ENCODE assay signal across 22 cellular contexts in the genomic region with DNA sequence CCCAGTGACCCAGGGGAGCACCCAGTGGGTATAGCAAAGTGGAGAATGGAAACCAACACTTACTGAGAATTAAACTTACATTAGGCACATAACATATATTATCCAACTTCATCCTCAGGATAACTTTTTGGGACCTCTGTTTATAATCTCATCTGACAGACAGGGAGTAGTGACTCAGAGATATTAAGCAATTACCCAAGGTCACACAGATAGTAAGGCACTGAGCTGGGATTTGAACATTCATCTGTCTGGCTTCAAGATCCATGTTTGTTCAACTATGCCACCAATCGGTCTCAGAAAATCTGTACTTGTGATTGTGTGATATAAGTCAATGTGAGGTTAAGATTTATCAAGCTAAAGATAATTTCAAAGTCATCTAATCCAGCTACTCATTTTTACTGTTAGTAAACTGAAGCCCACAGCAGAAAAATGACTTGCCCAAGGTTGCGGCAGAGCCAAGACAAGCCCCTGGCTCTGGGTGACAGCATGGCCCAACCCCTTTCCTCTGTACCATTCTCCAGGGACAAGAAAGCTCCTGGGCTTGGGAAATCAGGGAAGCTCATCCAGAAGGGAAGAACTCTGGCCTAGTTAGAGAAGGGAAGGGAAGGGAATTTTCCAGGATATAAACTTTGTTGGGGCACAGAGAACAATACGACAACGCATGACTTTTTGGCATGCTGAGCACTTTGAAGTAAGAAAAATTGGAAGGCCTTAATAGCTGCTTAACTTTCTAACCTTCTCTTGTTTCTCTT.
DNase-seq lines count a peak whose midpoint lies in the region; ATAC-seq and TF ChIP-seq lines count a peak whose summit lies in the region.
"Had no signal": no experiment of that assay in that cellular context is flagged by ENCODE, and none has a peak within 500 bp of the region (broad histone marks: within the 10 kb centered on the region; RNA-seq: fewer than 3 reads in every experiment).

No MANE protein-coding gene starts in this region.

- peak overlapping the region in 1 of 5 donors; percentile 25 for H3K9ac ChIP-seq in subcutaneous abdominal adipose tissue (ENCODE audit: low read length in 5 of 5)

- TF ChIP-seq CTCF in right atrium auricular region (IDR thresholded peaks at IDR 0.05) (no peak), epithelial cell of esophagus (IDR thresholded peaks at IDR 0.05; ENCODE audit: insufficient read depth, low read depth, low read length, missing control alignments) (no peak), mucosa of descending colon (IDR thresholded peaks at IDR 0.05) (no peak)

- ATAC-seq in Right ventricle myocardium inferior (peak; percentile 76), mucosa of descending colon (no peak)
- ATAC-seq: activated CD8-positive, alpha-beta T cell treated with anti-CD3 and anti-CD28 coated beads for 36 hours; GM12878; HCT116 had no signal

- H3K27me3 ChIP-seq in right atrium auricular region (no peaks in the 10 kb centered on the region), subcutaneous abdominal adipose tissue (ENCODE audit: control insufficient read depth in 5 of 5, insufficient read depth in 4 of 5, low read length in 5 of 5) (no peaks in the 10 kb centered on the region)
- H3K27me3 ChIP-seq: MG63, suprapubic skin had no signal

- H3K4me3 ChIP-seq in right atrium auricular region (no peak overlapping the region), epithelial cell of esophagus (ENCODE audit: low read length) (no peak overlapping the region), subcutaneous abdominal adipose tissue (ENCODE audit: low read depth in 1 of 5, low read length in 5 of 5) (no peak overlapping the region), mucosa of descending colon (no peak overlapping the region)
- H3K4me3 ChIP-seq: GM12878, MG63, prostate gland, suprapubic skin had no signal

- H3K4me1 ChIP-seq in right atrium auricular region (peaks cover 0 to 38% of the 10 kb centered on the region in 2 donors), subcutaneous abdominal adipose tissue (ENCODE audit: control insufficient read depth in 5 of 5, insufficient read depth in 5 of 5, low read length in 5 of 5) (peaks cover 11 to 47% (median 30%) of the 10 kb centered on the region in 5 donors), mucosa of descending colon (ENCODE audit: low read depth) (peaks cover 17% of the 10 kb centered on the region)

- H3K9me3 ChIP-seq in right atrium auricular region (peaks cover 0 to 6% of the 10 kb centered on the region in 2 donors), subcutaneous abdominal adipose tissue (ENCODE audit: control insufficient read depth in 5 of 5, low read length in 5 of 5) (peaks cover 0 to 10% (median 5%) of the 10 kb centered on the region in 5 donors), mucosa of descending colon (no peaks in the 10 kb centered on the region)
- H3K9me3 ChIP-seq: prostate gland, suprapubic skin had no signal

- H3K36me3 ChIP-seq in right atrium auricular region: no peaks in the 10 kb centered on the region
- peaks cover 0 to 2% (median 2%) of the 10 kb centered on the region in 5 donors for H3K36me3 ChIP-seq in subcutaneous abdominal adipose tissue (ENCODE audit: control insufficient read depth in 5 of 5, insufficient read depth in 5 of 5, low read length in 5 of 5)
- no peaks in the 10 kb centered on the region for H3K36me3 ChIP-seq in mucosa of descending colon (ENCODE audit: low read depth)
- H3K36me3 ChIP-seq: MG63, prostate gland, suprapubic skin had no signal

- intact Hi-C loops in Right ventricle myocardium inferior (cut with DNase I) (no loop called here), mucosa of descending colon (cut with DNase I, micrococcal nuclease) (no loop called here)

- in situ Hi-C loops in KBM-7 (cut with MboI; ENCODE audit: low pct_unique_long_range_greater_than_20kb, low sequenced_read_pairs): no loop called here

- DNase-seq in Right ventricle myocardium inferior (ENCODE audit: missing footprints): no peak
- DNase-seq in right atrium auricular region (ENCODE audit: low spot score): no peak
- DNase-seq in epithelial cell of esophagus (ENCODE audit: low read depth): peak; percentile 56
- DNase-seq in iris pigment epithelial cell (ENCODE audit: low read depth): peak; percentile 76
- no peak for DNase-seq in mucosa of descending colon
- DNase-seq in cerebellar cortex (ENCODE audit: low spot score): no peak
- DNase-seq in KBM-7: no peak
- DNase-seq: activated B cell treated with CpG ODN at 0.5 μM for 24 hours; activated CD8-positive, alpha-beta T cell treated with anti-CD3 and anti-CD28 coated beads for 36 hours; activated naive CD4-positive, alpha-beta T cell treated with anti-CD3 and anti-CD28 coated beads for 36 hours; activated T-cell treated with anti-CD3 and anti-CD28 coated beads, Interleukin-2, amount 50 U/mL, for 24 hours; GF-D8; head of caudate nucleus; MG63; NCI-H187; NCI-H82; stimulated activated CD4-positive, alpha-beta T cell treated with anti-CD3 and anti-CD28 coated beads, Interleukin-12 subunit alpha, Interleukin-12 subunit beta, amount 100 ng/mL, for 4 hours had no signal

- H3K27ac ChIP-seq in right atrium auricular region (peak overlapping the region in 1 of 2 donors; percentile 60), subcutaneous abdominal adipose tissue (ENCODE audit: low read depth, low read length) (peak overlapping the region; percentile 72)
- H3K27ac ChIP-seq: prostate gland, suprapubic skin had no signal

Comparison
In these comparisons a context has a peak if more than half of its experiments do, and no peak if none do; other contexts are left out.
1. DNase-seq: peak in epithelial cell of esophagus (single experiment) and iris pigment epithelial cell (single experiment); none in Right ventricle myocardium inferior (single experiment), right atrium auricular region (single experiment), mucosa of descending colon (0 of 3), cerebellar cortex (single experiment) and KBM-7 (single experiment).